25 cellular contexts compared by ENCODE assay signal in the genomic region with DNA sequence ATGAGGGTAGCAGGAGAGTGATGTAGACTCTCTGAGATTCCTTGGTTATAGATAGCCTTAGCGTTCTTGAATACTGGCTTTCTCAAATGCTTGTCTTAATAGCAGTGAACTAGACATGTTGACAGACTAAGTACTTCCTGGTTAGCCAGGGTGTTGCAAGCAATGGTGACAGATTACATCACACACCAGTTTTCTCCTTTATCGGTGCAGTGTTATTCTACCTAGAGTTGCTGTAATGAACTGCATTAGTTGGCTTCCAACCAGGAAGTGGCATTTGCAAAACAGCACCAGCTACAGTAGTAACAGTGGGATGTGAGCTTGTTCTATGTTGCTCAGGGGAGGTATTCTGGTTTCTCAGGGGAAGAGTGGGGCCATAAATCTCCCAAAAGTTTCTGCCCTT.
DNase-seq lines count a peak whose midpoint lies in the region; ATAC-seq, FAIRE-seq and TF ChIP-seq lines count a peak whose summit lies in the region.
"Had no signal": no experiment of that assay in that cellular context is flagged by ENCODE, and none has a peak within 500 bp of the region (broad histone marks: within the 10 kb centered on the region; RNA-seq: fewer than 3 reads in every experiment).

No MANE protein-coding gene starts in this region.

- no peak overlapping the region for H3K4me3 ChIP-seq in NB4 (ENCODE audit: low read depth, low read length)
- H3K4me3 ChIP-seq in H1 (ENCODE audit: extremely low read depth in 1 of 4, insufficient read depth in 2 of 4, low read depth in 3 of 4, low read length in 4 of 4) = no peak overlapping the region
- H3K4me3 ChIP-seq: gastroesophageal sphincter, transverse colon had no signal

- POLR2A ChIA-PET in H1 (lab: Charles Lee; ENCODE audit: partially characterized antibody) = no interaction called here

- H3K4ac ChIP-seq in H1 (replicated peaks; ENCODE audit: insufficient read length, low read depth, low read length) = no peak overlapping the region

- no peak overlapping the region for H3K4me3 Mint-ChIP-seq in type B pancreatic cell
- no peak overlapping the region for H3K4me3 Mint-ChIP-seq in activated T-cell treated with anti-CD3 and anti-CD28 coated beads, Interleukin-2, amount 50 U/mL, for 4 hours
- H3K4me3 Mint-ChIP-seq: activated CD8-positive, alpha-beta memory T cell treated with anti-CD3 and anti-CD28 coated beads, Interleukin-2, amount 10 ng/mL, durations not matched to agents 7 days and 5 days; B cell; stimulated activated naive CD8-positive, alpha-beta T cell treated with anti-CD3 and anti-CD28 coated beads, Interleukin-15, Interleukin-2, amounts not matched to agents 100 ng/mL and 50 ng/mL, for 24 hours had no signal

- H2BK5ac ChIP-seq in H1 (ENCODE audit: low read depth, low read length) = no peak overlapping the region

- H3K4me1 Mint-ChIP-seq in type B pancreatic cell (ENCODE audit: unreplicated experiment) = no peaks in the 10 kb centered on the region
- H3K4me1 Mint-ChIP-seq in activated T-cell treated with anti-CD3 and anti-CD28 coated beads, Interleukin-2, amount 50 U/mL, for 4 hours (ENCODE audit: low read depth) = no peaks in the 10 kb centered on the region
- H3K4me1 Mint-ChIP-seq: activated CD8-positive, alpha-beta memory T cell treated with anti-CD3 and anti-CD28 coated beads, Interleukin-2, amount 10 ng/mL, durations not matched to agents 7 days and 5 days; B cell had no signal

- no peaks in the 10 kb centered on the region for H3K27me3 Mint-ChIP-seq in type B pancreatic cell
- H3K27me3 Mint-ChIP-seq in activated T-cell treated with anti-CD3 and anti-CD28 coated beads, Interleukin-2, amount 50 U/mL, for 4 hours (ENCODE audit: low read depth) = no peaks in the 10 kb centered on the region
- H3K27me3 Mint-ChIP-seq: activated CD8-positive, alpha-beta memory T cell treated with anti-CD3 and anti-CD28 coated beads, Interleukin-2, amount 10 ng/mL, durations not matched to agents 7 days and 5 days; B cell; stimulated activated naive CD8-positive, alpha-beta T cell treated with anti-CD3 and anti-CD28 coated beads, Interleukin-15, Interleukin-2, amounts not matched to agents 100 ng/mL and 50 ng/mL, for 24 hours had no signal

- peaks cover 0 to 5% (median 0%) of the 10 kb centered on the region in 4 experiments; a peak in 3 of 7 replicates for H3K4me1 ChIP-seq in H1 (replicated peaks in 1 of 4; ENCODE audit: control insufficient read depth in 3 of 4, insufficient read depth in 4 of 4, low read length in 3 of 4)
- H3K4me1 ChIP-seq: Caco-2, gastroesophageal sphincter, transverse colon had no signal

- 0 out of 8 replicates have a peak, but pooled peaks cover 0 to 2% (median 0%) of the 10 kb centered on the region in 4 experiments for H3K36me3 ChIP-seq in H1 (ENCODE audit: control insufficient read depth in 2 of 4, insufficient read depth in 4 of 4, low read length in 3 of 4)
- H3K36me3 ChIP-seq: gastroesophageal sphincter, transverse colon had no signal

- H4K8ac ChIP-seq in H1 (ENCODE audit: extremely low read depth, insufficient read depth, low read length) = no peak overlapping the region

- H3K18ac ChIP-seq in H1 (ENCODE audit: extremely low read depth, low read length) = no peak overlapping the region

- H3K56ac ChIP-seq in H1 (replicated peaks; ENCODE audit: insufficient read length, low read depth, low read length) = no peak overlapping the region

- H3K79me2 ChIP-seq in H1 (ENCODE audit: control insufficient read depth in 1 of 2, insufficient read depth in 2 of 2, low read length in 2 of 2) = no peaks in the 10 kb centered on the region

- H4K91ac ChIP-seq in H1 (replicated peaks; ENCODE audit: insufficient read length, low read length) = peak overlapping the region; percentile 19

- TF ChIP-seq CTCF in NB4 (IDR thresholded peaks at IDR 0.05; ENCODE audit: low read depth, low read length) (no peak), H1 (IDR thresholded peaks at IDR 0.05; ENCODE audit: control extremely low read depth in 1 of 3, insufficient read depth in 1 of 3, low read depth in 1 of 3, low read length in 3 of 3) (no peak), type B pancreatic cell (conservative IDR thresholded peaks at IDR 0.05) (no peak)

- no peak overlapping the region for H2BK15ac ChIP-seq in H1 (ENCODE audit: low read length)

- H3K36me3 Mint-ChIP-seq in type B pancreatic cell = no peaks in the 10 kb centered on the region
- H3K36me3 Mint-ChIP-seq in activated T-cell treated with anti-CD3 and anti-CD28 coated beads, Interleukin-2, amount 50 U/mL, for 4 hours (ENCODE audit: insufficient read depth) = no peaks in the 10 kb centered on the region
- H3K36me3 Mint-ChIP-seq: activated CD8-positive, alpha-beta memory T cell treated with anti-CD3 and anti-CD28 coated beads, Interleukin-2, amount 10 ng/mL, durations not matched to agents 7 days and 5 days had no signal

- peak overlapping the region; percentile 62; the same call in 1 of the 2 replicates for H2BK12ac ChIP-seq in H1 (ENCODE audit: low read depth, low read length)

- no peak overlapping the region for H4K5ac ChIP-seq in H1 (ENCODE audit: insufficient read length, low read depth, low read length)

- H3K4me2 ChIP-seq in H1 (ENCODE audit: insufficient read depth in 1 of 2, low read depth in 2 of 2, low read length in 2 of 2) = no peak overlapping the region

- TF ChIP-seq POLR2A in NB4 (IDR thresholded peaks at IDR 0.05; ENCODE audit: extremely low read depth, insufficient read length) (no peak), H1 (IDR thresholded peaks at IDR 0.05; ENCODE audit: control extremely low read depth in 1 of 2, low read depth in 2 of 2, low read length in 2 of 2) (no peak)

- H2AK5ac ChIP-seq in H1 (ENCODE audit: low read depth, low read length) = no peak overlapping the region

- no peak for ATAC-seq in HG03095 (IDR thresholded peaks at IDR 0.05; ENCODE audit: unreplicated experiment)
- ATAC-seq in activated T-cell treated with anti-CD3 and anti-CD28 coated beads, Interleukin-2, amount 50 U/mL, for 4 hours = no peak
- ATAC-seq: activated CD8-positive, alpha-beta memory T cell treated with anti-CD3 and anti-CD28 coated beads, Interleukin-2, amount 10 ng/mL, durations not matched to agents 7 days and 5 days; esophagus mucosa; gastroesophageal sphincter had no signal

- no peak overlapping the region for H3K27ac ChIP-seq in H1 (ENCODE audit: low read depth, low read length)
- H3K27ac ChIP-seq: 22Rv1, gastroesophageal sphincter, transverse colon had no signal

- H2BK20ac ChIP-seq in H1 (ENCODE audit: low read length) = no peak overlapping the region

- H3K27ac Mint-ChIP-seq in type B pancreatic cell = peak overlapping the region; percentile 26
- H3K27ac Mint-ChIP-seq: activated CD8-positive, alpha-beta memory T cell treated with anti-CD3 and anti-CD28 coated beads, Interleukin-2, amount 10 ng/mL, durations not matched to agents 7 days and 5 days; activated T-helper 2 cell treated with anti-CD3 and anti-CD28 coated beads, Interferon-gamma antibody, Interleukin-2, Interleukin-4, amounts not matched to agents 10 μg/mL and 5 μg/mL and 100 μg/mL, durations not matched to agents 14 hours and 24 hours and 36 hours; B cell; stimulated activated naive CD8-positive, alpha-beta T cell treated with anti-CD3 and anti-CD28 coated beads, Interleukin-15, Interleukin-2, amounts not matched to agents 100 ng/mL and 50 ng/mL, for 24 hours had no signal

- no peak for TF ChIP-seq EP300 in H1 (IDR thresholded peaks at IDR 0.05; ENCODE audit: borderline replicate concordance in 1 of 2, low read depth in 2 of 2, low read length in 2 of 2)

- no peaks in the 10 kb centered on the region for H3K79me1 ChIP-seq in H1 (ENCODE audit: low read depth, low read length)

- no peaks in the 10 kb centered on the region for H4K20me1 ChIP-seq in H1 (replicated peaks in 1 of 2; ENCODE audit: control insufficient read depth in 1 of 2, insufficient read depth in 2 of 2, low read length in 2 of 2)

- DNase-seq in DMS153 (lab: John Stamatoyannopoulos, UW) = peak; percentile 67
- no peak for DNase-seq in DMS153 treated with DMSO at 0.1 percent for 48 hours (lab: John Stamatoyannopoulos, UW; ENCODE audit: unreplicated experiment)
- peak; percentile 68 for DNase-seq in NB4 (ENCODE audit: low read depth)
- no peak for DNase-seq in H1 (ENCODE audit: low read depth in 1 of 2, low spot score in 2 of 2)
- DNase-seq in type B pancreatic cell (ENCODE audit: extremely low spot score, unreplicated experiment) = no peak
- no peak for DNase-seq in islet precursor cell
- DNase-seq in activated T-cell treated with anti-CD3 and anti-CD28 coated beads, Interleukin-2, amount 50 U/mL, for 4 hours = no peak
- DNase-seq: activated CD8-positive, alpha-beta memory T cell treated with anti-CD3 and anti-CD28 coated beads, Interleukin-2, amount 10 ng/mL, durations not matched to agents 7 days and 5 days; Caco-2; effector CD8-positive, alpha-beta T cell; KBM-7; midbrain; NCI-H2081 treated with DMSO at 0.1 percent for 48 hours; NCI-H510A treated with DMSO at 0.1 percent for 48 hours; posterior cingulate gyrus; stimulated activated CD4-positive, alpha-beta T cell treated with anti-CD3 and anti-CD28 coated beads, Interleukin-2, amount 100 ng/mL, for 24 hours; transverse colon had no signal

- H2AFZ ChIP-seq in H1 (ENCODE audit: low read length) = peak overlapping the region; percentile 86; the same call in 1 of the 2 replicates

- no peaks in the 10 kb centered on the region for H3K23me2 ChIP-seq in H1 (ENCODE audit: low read depth, low read length)

- WGBS in H1 (ENCODE audit: extremely low coverage in 1 of 2, insufficient coverage in 1 of 2, insufficient read length in 1 of 2, insufficient replicate concordance in 2 of 2, low coverage in 1 of 2, low lambda C conversion rate in 2 of 2, missing lambda C conversion rate in 1 of 2), 2 experiments = 93% methylated on average over 2 of the region's 2 CpGs; no CpG with 5 or more reads in 1 of the 2 experiments

- TF ChIP-seq RAD21 in H1 (IDR thresholded peaks at IDR 0.05 in 1 of 2, conservative IDR thresholded peaks at IDR 0.05 in 1 of 2; ENCODE audit: low read depth in 2 of 2, low read length in 2 of 2) = no peak

- H3K14ac ChIP-seq in H1 (ENCODE audit: insufficient read length) = no peak overlapping the region

- H3K23ac ChIP-seq in H1 (ENCODE audit: insufficient read length) = no peak overlapping the region

- no peak for FAIRE-seq in H1 (lab: Jason Lieb, UNC)
- FAIRE-seq: TTC549 had no signal

- no peaks in the 10 kb centered on the region for H3K9me3 ChIP-seq in H1 (ENCODE audit: insufficient read depth in 2 of 2, low read depth in 1 of 2, low read length in 1 of 2)
- H3K9me3 ChIP-seq: Caco-2 had no signal

- H3K27me3 ChIP-seq in H1 (replicated peaks in 1 of 4; ENCODE audit: control insufficient read depth in 3 of 4, extremely low read depth in 1 of 4, insufficient read depth in 3 of 4, low read length in 3 of 4) = no peaks in the 10 kb centered on the region
- H3K27me3 ChIP-seq: gastroesophageal sphincter, transverse colon had no signal

- no peaks in the 10 kb centered on the region for H3K9me3 Mint-ChIP-seq in type B pancreatic cell
- H3K9me3 Mint-ChIP-seq in activated T-cell treated with anti-CD3 and anti-CD28 coated beads, Interleukin-2, amount 50 U/mL, for 4 hours = peaks cover 14% of the 10 kb centered on the region

- no peak overlapping the region for H2BK120ac ChIP-seq in H1 (replicated peaks; ENCODE audit: low read depth, low read length)

- CTCF ChIA-PET in H1 (lab: Charles Lee; ENCODE audit: partially characterized antibody) = no interaction called here

- H3K9ac ChIP-seq in H1 (replicated peaks in 1 of 4; ENCODE audit: extremely low read depth in 1 of 4, low read depth in 3 of 4, low read length in 3 of 4) = no peak overlapping the region

Comparison
In these comparisons a context has a peak if more than half of its experiments do, and no peak if none do; other contexts are left out.
1. DNase-seq: peak in DMS153 (single experiment) and NB4 (single experiment); none in DMS153 treated with DMSO at 0.1 percent for 48 hours (single experiment), H1 (0 of 2), type B pancreatic cell (single experiment), islet precursor cell (single experiment) and activated T-cell treated with anti-CD3 and anti-CD28 coated beads, Interleukin-2, amount 50 U/mL, for 4 hours (single experiment).